In genomic region chr10:33388805-33389204, GRCh38 we compare ENCODE assay signal across 22 cellular contexts. TPM values are rescaled to one million over a fixed set of nuclear protein-coding genes. Genes with fewer than 3 reads are reported as not detected.
DNase-seq lines count a peak whose midpoint lies in the region; ATAC-seq and TF ChIP-seq lines count a peak whose summit lies in the region.
"Had no signal": no experiment of that assay in that cellular context is flagged by ENCODE, and none has a peak within 500 bp of the region (broad histone marks: within the 10 kb centered on the region; RNA-seq: fewer than 3 reads in every experiment).

No MANE protein-coding gene starts in this region.

- H3K9me1 ChIP-seq in IMR-90 (ENCODE audit: insufficient read depth, low read length) = no peaks in the 10 kb centered on the region

- H3K27me3 ChIP-seq in IMR-90 (ENCODE audit: control insufficient read depth, insufficient read depth, low read length) (peaks cover 7% of the 10 kb centered on the region), upper lobe of left lung (no peaks in the 10 kb centered on the region)

- H3K9ac ChIP-seq in IMR-90 (ENCODE audit: low read depth, low read length) = no peak overlapping the region

- CTCF ChIA-PET in IMR-90 (lab: Yijun Ruan, JAX) = no interaction called here
- CTCF ChIA-PET in activated CD8-positive, alpha-beta T cell treated with anti-CD3 and anti-CD28 coated beads, Interleukin-2, amount 10 ng/mL, durations not matched to agents 7 days and 5 days (lab: Charles Lee) = no interaction called here

- no peak overlapping the region for H2AK5ac ChIP-seq in IMR-90 (ENCODE audit: low read depth, low read length)

- TF ChIP-seq CTCF in AG10803 (conservative IDR thresholded peaks at IDR 0.05; ENCODE audit: low read length) (no peak), IMR-90 (conservative IDR thresholded peaks at IDR 0.05; ENCODE audit: low read depth, low read length) (no peak), nephron (IDR thresholded peaks at IDR 0.05; ENCODE audit: unreplicated experiment in 3 of 3) (no peak), osteocyte (IDR thresholded peaks at IDR 0.05) (no peak), upper lobe of left lung (IDR thresholded peaks at IDR 0.05) (no peak)

- no peaks in the 10 kb centered on the region for H4K20me1 ChIP-seq in IMR-90 (ENCODE audit: insufficient read depth, low read length)

- no peak overlapping the region for H2BK5ac ChIP-seq in IMR-90 (ENCODE audit: low read depth, low read length, poor library complexity, severe bottlenecking)

- POLR2A ChIA-PET in IMR-90 (lab: Charles Lee; ENCODE audit: unreplicated experiment) = no interaction called here
- POLR2A ChIA-PET in activated CD8-positive, alpha-beta T cell treated with anti-CD3 and anti-CD28 coated beads, Interleukin-2, amount 10 ng/mL, durations not matched to agents 7 days and 5 days (lab: Charles Lee) = no interaction called here

- H3K9me3 Mint-ChIP-seq in nephron (no peaks in the 10 kb centered on the region), osteocyte (ENCODE audit: unreplicated experiment) (no peaks in the 10 kb centered on the region)
- H3K9me3 Mint-ChIP-seq in activated CD8-positive, alpha-beta T cell treated with anti-CD3 and anti-CD28 coated beads, Interleukin-2, amount 10 ng/mL, durations not matched to agents 7 days and 5 days (ENCODE audit: insufficient read depth) = no peaks in the 10 kb centered on the region
- no peaks in the 10 kb centered on the region for H3K9me3 Mint-ChIP-seq in T-helper 2 cell treated with Interferon-gamma antibody and Interleukin-4, amounts not matched to agents 5 μg/mL and 100 μg/mL, for 36 hours
- H3K9me3 Mint-ChIP-seq: CD4-positive, alpha-beta memory T cell; GM23338; H9; HFFc6 had no signal

- peak overlapping the region; percentile 28 for H2AFZ ChIP-seq in IMR-90 (replicated peaks; ENCODE audit: low read length, poor library complexity)
- H2AFZ ChIP-seq: GM23338 had no signal

- in situ Hi-C loops in G401 (cut with HindIII; ENCODE audit: low sequenced_read_pairs) (no loop called here), IMR-90 (cut with MboI; ENCODE audit: low sequenced_read_pairs) (no loop called here)

- dilution Hi-C loops in IMR-90 (cut with HindIII; ENCODE audit: low sequenced_read_pairs, unreplicated experiment) = no loop called here

- H3K4me1 ChIP-seq in IMR-90 (ENCODE audit: control insufficient read depth, insufficient read depth, low read length) (peaks cover 2% of the 10 kb centered on the region; the same call in 1 of the 2 replicates), upper lobe of left lung (no peaks in the 10 kb centered on the region)

- H4K8ac ChIP-seq in IMR-90 (ENCODE audit: low read depth in 2 of 2, low read length in 2 of 2) = no peak overlapping the region

- H3K36me3 ChIP-seq in IMR-90 (ENCODE audit: control insufficient read depth, insufficient read depth, low read length) (no peaks in the 10 kb centered on the region), upper lobe of left lung (no peaks in the 10 kb centered on the region)

- intact Hi-C loops in IMR-90 (cut with micrococcal nuclease) = no loop called here

- H3K4ac ChIP-seq in IMR-90 (ENCODE audit: low read depth, low read length) = no peak overlapping the region

- no peak overlapping the region for H4K91ac ChIP-seq in IMR-90 (ENCODE audit: insufficient read depth, low read depth, low read length)

- TF ChIP-seq POLR2A in IMR-90 (IDR thresholded peaks at IDR 0.05; ENCODE audit: low read depth, low read length) (no peak), upper lobe of left lung (IDR thresholded peaks at IDR 0.05) (no peak)

- H3K4me1 Mint-ChIP-seq in nephron = peaks cover 45% of the 10 kb centered on the region
- H3K4me1 Mint-ChIP-seq in activated CD8-positive, alpha-beta T cell treated with anti-CD3 and anti-CD28 coated beads, Interleukin-2, amount 10 ng/mL, durations not matched to agents 7 days and 5 days (ENCODE audit: low read depth) = no peaks in the 10 kb centered on the region
- H3K4me1 Mint-ChIP-seq in T-helper 2 cell treated with Interferon-gamma antibody and Interleukin-4, amounts not matched to agents 5 μg/mL and 100 μg/mL, for 36 hours (ENCODE audit: low read depth) = no peaks in the 10 kb centered on the region
- peaks cover 2% of the 10 kb centered on the region for H3K4me1 Mint-ChIP-seq in osteocyte (ENCODE audit: unreplicated experiment)
- H3K4me1 Mint-ChIP-seq: CD4-positive, alpha-beta memory T cell had no signal

- no peak for TF ChIP-seq EP300 in upper lobe of left lung (IDR thresholded peaks at IDR 0.05)

- H3K79me1 ChIP-seq in IMR-90 (ENCODE audit: low read depth in 1 of 2, low read length in 2 of 2) = no peaks in the 10 kb centered on the region

- WGBS in IMR-90 (ENCODE audit: extremely low coverage in 2 of 2, insufficient read length in 1 of 2), 2 experiments = no CpG with 5 or more reads among the region's 4 CpGs
- 85 to 89% methylated on average over 4 of the region's 4 CpGs for WGBS in upper lobe of left lung, 2 donors

- no peak for TF ChIP-seq RAD21 in IMR-90 (IDR thresholded peaks at IDR 0.05; ENCODE audit: low read length)

- H3K9me3 ChIP-seq in IMR-90 (ENCODE audit: control insufficient read depth, insufficient read depth, low read length) (no peaks in the 10 kb centered on the region), upper lobe of left lung (no peaks in the 10 kb centered on the region)
- H3K9me3 ChIP-seq: A549 had no signal

- H2BK20ac ChIP-seq in IMR-90 (ENCODE audit: low read depth, low read length) = no peak overlapping the region

- no peak overlapping the region for H3K56ac ChIP-seq in IMR-90 (ENCODE audit: extremely low read depth, insufficient read depth, low read length)

- H3K18ac ChIP-seq in IMR-90 (ENCODE audit: low read depth, low read length) = no peak overlapping the region

- H3K4me3 Mint-ChIP-seq in nephron (peak overlapping the region in 1 of 3 experiments; percentile 16), osteocyte (ENCODE audit: unreplicated experiment) (no peak overlapping the region)
- no peak overlapping the region for H3K4me3 Mint-ChIP-seq in activated CD8-positive, alpha-beta T cell treated with anti-CD3 and anti-CD28 coated beads, Interleukin-2, amount 10 ng/mL, durations not matched to agents 7 days and 5 days
- no peak overlapping the region for H3K4me3 Mint-ChIP-seq in T-helper 2 cell treated with Interferon-gamma antibody and Interleukin-4, amounts not matched to agents 5 μg/mL and 100 μg/mL, for 36 hours
- H3K4me3 Mint-ChIP-seq: CD4-positive, alpha-beta memory T cell; GM23338; H9; HFFc6 had no signal

- H2AK9ac ChIP-seq in IMR-90 (replicated peaks; ENCODE audit: low read depth, low read length, poor library complexity) = no peak overlapping the region

- no peak overlapping the region for H3K27ac ChIP-seq in IMR-90 (ENCODE audit: insufficient read depth, low read length)
- no peak overlapping the region for H3K27ac ChIP-seq in upper lobe of left lung

- no peak overlapping the region for H3K23ac ChIP-seq in IMR-90 (ENCODE audit: low read depth, low read length)

- no peak overlapping the region for H2BK15ac ChIP-seq in IMR-90 (ENCODE audit: low read depth, low read length)

- H3K27ac Mint-ChIP-seq in nephron (peak overlapping the region; percentile 71 to 93 (median 74)), osteocyte (ENCODE audit: unreplicated experiment) (no peak overlapping the region)
- no peak overlapping the region for H3K27ac Mint-ChIP-seq in activated CD8-positive, alpha-beta T cell treated with anti-CD3 and anti-CD28 coated beads, Interleukin-2, amount 10 ng/mL, durations not matched to agents 7 days and 5 days
- H3K27ac Mint-ChIP-seq in T-helper 2 cell treated with Interferon-gamma antibody and Interleukin-4, amounts not matched to agents 5 μg/mL and 100 μg/mL, for 36 hours = no peak overlapping the region
- H3K27ac Mint-ChIP-seq: CD4-positive, alpha-beta memory T cell; GM23338; H9; HFFc6 had no signal

- no peak overlapping the region for H2BK120ac ChIP-seq in IMR-90 (ENCODE audit: low read depth, low read length)

- no peaks in the 10 kb centered on the region for H3K36me3 Mint-ChIP-seq in nephron (ENCODE audit: low read depth)
- no peaks in the 10 kb centered on the region for H3K36me3 Mint-ChIP-seq in activated CD8-positive, alpha-beta T cell treated with anti-CD3 and anti-CD28 coated beads, Interleukin-2, amount 10 ng/mL, durations not matched to agents 7 days and 5 days (ENCODE audit: low read depth)
- no peaks in the 10 kb centered on the region for H3K36me3 Mint-ChIP-seq in T-helper 2 cell treated with Interferon-gamma antibody and Interleukin-4, amounts not matched to agents 5 μg/mL and 100 μg/mL, for 36 hours (ENCODE audit: low read depth)
- no peaks in the 10 kb centered on the region for H3K36me3 Mint-ChIP-seq in osteocyte (ENCODE audit: unreplicated experiment)
- H3K36me3 Mint-ChIP-seq: CD4-positive, alpha-beta memory T cell had no signal

- ATAC-seq in IMR-90 (ENCODE audit: low read depth) (no peak), upper lobe of left lung (ENCODE audit: low FRiP score in 2 of 2) (no peak)
- no peak for ATAC-seq in activated CD8-positive, alpha-beta T cell treated with anti-CD3 and anti-CD28 coated beads, Interleukin-2, amount 10 ng/mL, durations not matched to agents 7 days and 5 days
- ATAC-seq: A549, GM12878, GM23338, HCT116 had no signal

- no TSS peak for BruUV-seq in IMR-90 (replicated peaks; lab: Mats Ljungman, UMichigan)

- no peak overlapping the region for H3K14ac ChIP-seq in IMR-90 (replicated peaks; ENCODE audit: low read depth, low read length)

- no peak overlapping the region for H3K4me2 ChIP-seq in IMR-90 (ENCODE audit: low read depth, low read length)
- H3K4me2 ChIP-seq: A549, GM23338 had no signal

- H3K27me3 Mint-ChIP-seq in nephron (ENCODE audit: low read depth) (peaks cover 13% of the 10 kb centered on the region), osteocyte (ENCODE audit: unreplicated experiment) (peaks cover 13% of the 10 kb centered on the region)
- H3K27me3 Mint-ChIP-seq in activated CD8-positive, alpha-beta T cell treated with anti-CD3 and anti-CD28 coated beads, Interleukin-2, amount 10 ng/mL, durations not matched to agents 7 days and 5 days (ENCODE audit: low read depth) = peaks cover 2% of the 10 kb centered on the region
- peaks cover 14% of the 10 kb centered on the region for H3K27me3 Mint-ChIP-seq in T-helper 2 cell treated with Interferon-gamma antibody and Interleukin-4, amounts not matched to agents 5 μg/mL and 100 μg/mL, for 36 hours (ENCODE audit: low read depth)

- peak; percentile 41 for DNase-seq in AG10803 (ENCODE audit: low read depth)
- peak; percentile 2 for DNase-seq in G401 (ENCODE audit: low spot score)
- DNase-seq in IMR-90 = no peak
- DNase-seq in activated CD8-positive, alpha-beta T cell treated with anti-CD3 and anti-CD28 coated beads, Interleukin-2, amount 10 ng/mL, durations not matched to agents 7 days and 5 days = no peak
- DNase-seq in T-helper 2 cell treated with Interferon-gamma antibody and Interleukin-4, amounts not matched to agents 5 μg/mL and 100 μg/mL, for 36 hours (ENCODE audit: low spot score) = no peak
- no peak for DNase-seq in osteocyte (ENCODE audit: extremely low spot score, unreplicated experiment)
- DNase-seq in upper lobe of left lung = no peak
- DNase-seq: 8988T; ACHN; C1 segment of cervical spinal cord; CD4-positive, alpha-beta memory T cell; COR-L47; DMS153; DND-41; GDM1; H9; HFFc6 had no signal

- H3K4me3 ChIP-seq in AG10803 (ENCODE audit: low read length) = no peak overlapping the region
- no peak overlapping the region for H3K4me3 ChIP-seq in IMR-90 (ENCODE audit: insufficient read depth, low read depth, low read length)
- no peak overlapping the region for H3K4me3 ChIP-seq in upper lobe of left lung
- H3K4me3 ChIP-seq: A549, GM12878, GM23338 had no signal

- no peak overlapping the region for H4K5ac ChIP-seq in IMR-90 (ENCODE audit: low read depth, low read length)

RNA-seq across cellular contexts. Expression of gene NRP1, which starts 54.3 kb away (rescaled TPM):
- total RNA-seq in G401 (2014; rRNA removed; shearing (Covaris generic)) = 4.0 and 17.1 TPM in 2 replicates
- total RNA-seq in IMR-90 (2012; rRNA removed) (191 and 227 TPM in 2 replicates), osteocyte (208 and 222 TPM in 2 replicates), upper lobe of left lung (100 to 1,000 TPM in 1 of 6 donors, 10 to 100 TPM in 5; 48.5 to 136 (median 64.1) TPM)
- 87.5 and 108 TPM in 2 replicates for polyA plus RNA-seq in IMR-90 (2012; rRNA removed)
- polyA plus RNA-seq in IMR-90 (2012; cell fraction: cytosol; rRNA removed) = 35.8 and 44.6 TPM in 2 replicates
- 31.3 and 126 TPM in 2 replicates for polyA plus RNA-seq in IMR-90 (2012; cell fraction: nucleus; rRNA removed; ENCODE audit: low replicate concordance)
- under 1 TPM; 0.11 to 0.23 TPM for total RNA-seq in activated CD8-positive, alpha-beta T cell treated with anti-CD3 and anti-CD28 coated beads, Interleukin-2, amount 10 ng/mL, durations not matched to agents 7 days and 5 days
- polyA plus RNA-seq: CD4-positive, alpha-beta memory T cell had no signal

Comparison
In these comparisons a context has a peak if more than half of its experiments do, and no peak if none do; other contexts are left out.
1. DNase-seq: peak in AG10803 (single experiment) and G401 (single experiment); none in IMR-90 (single experiment), activated CD8-positive, alpha-beta T cell treated with anti-CD3 and anti-CD28 coated beads, Interleukin-2, amount 10 ng/mL, durations not matched to agents 7 days and 5 days (single experiment), T-helper 2 cell treated with Interferon-gamma antibody and Interleukin-4, amounts not matched to agents 5 μg/mL and 100 μg/mL, for 36 hours (single experiment), osteocyte (single experiment) and upper lobe of left lung (0 of 2).
2. H3K27ac Mint-ChIP-seq: peak in nephron (3 of 3); none in activated CD8-positive, alpha-beta T cell treated with anti-CD3 and anti-CD28 coated beads, Interleukin-2, amount 10 ng/mL, durations not matched to agents 7 days and 5 days (single experiment), T-helper 2 cell treated with Interferon-gamma antibody and Interleukin-4, amounts not matched to agents 5 μg/mL and 100 μg/mL, for 36 hours (single experiment) and osteocyte (single experiment).